In the genomic region with DNA sequence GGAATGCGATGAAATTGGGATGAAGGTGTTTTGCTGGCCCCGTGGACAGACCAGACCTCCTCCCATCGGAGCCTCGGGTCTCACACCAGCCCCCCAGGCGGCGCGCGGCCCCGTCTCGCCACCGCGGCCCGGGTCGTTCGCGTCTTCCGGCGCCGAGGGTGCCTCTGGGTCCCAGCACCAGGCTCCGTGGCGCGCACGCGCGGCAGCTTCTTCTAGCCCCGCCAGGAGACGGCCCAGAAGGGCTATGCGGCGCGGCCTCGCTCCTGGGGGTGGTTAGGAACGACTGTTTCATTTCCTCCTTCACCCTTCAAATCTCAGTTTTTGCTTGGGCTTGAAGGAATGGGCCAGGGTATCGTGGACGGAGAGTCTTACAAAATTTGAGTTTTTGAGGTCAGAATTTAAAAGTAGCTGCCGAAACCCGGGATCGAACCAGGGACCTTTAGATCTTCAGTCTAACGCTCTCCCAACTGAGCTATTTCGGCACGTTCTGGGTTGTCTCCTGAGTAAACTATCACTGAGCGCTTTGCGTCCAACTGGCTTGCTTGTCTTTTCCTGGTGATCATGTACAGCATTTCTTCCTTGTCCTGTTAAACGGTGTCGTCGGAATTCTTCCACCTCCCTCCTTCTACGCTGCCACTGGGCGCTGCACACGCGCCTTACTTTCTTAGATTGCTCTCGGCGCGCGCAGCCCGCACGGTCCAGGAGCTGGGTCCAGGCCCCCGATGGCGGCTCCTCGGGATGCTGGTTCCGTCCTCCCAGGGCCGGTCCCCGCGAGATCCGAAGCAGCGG, we compare ENCODE assay signal across 8 cellular contexts. TPM values are rescaled to one million over a fixed set of nuclear protein-coding genes. Genes with fewer than 3 reads are reported as not detected.
DNase-seq lines count a peak whose midpoint lies in the region; ATAC-seq, FAIRE-seq and TF ChIP-seq lines count a peak whose summit lies in the region.

No MANE protein-coding gene starts in this region.

- no peaks in the 10 kb centered on the region for H3K9me3 Mint-ChIP-seq in central memory CD8-positive, alpha-beta T cell

- no peaks in the 10 kb centered on the region for H3K27me3 ChIP-seq in AG04450 (ENCODE audit: control insufficient read depth, insufficient read depth, low read length)

- peaks cover 24% of the 10 kb centered on the region for H3K4me1 Mint-ChIP-seq in central memory CD8-positive, alpha-beta T cell

- peaks cover 29% of the 10 kb centered on the region for H3K36me3 Mint-ChIP-seq in central memory CD8-positive, alpha-beta T cell (ENCODE audit: insufficient read depth)

- H3K4me3 ChIP-seq in AG04450 (ENCODE audit: low read depth, low read length) = peak overlapping the region; percentile 87

- peak; percentile 96 for FAIRE-seq in islet of Langerhans (lab: Jason Lieb, UNC)

- peak overlapping the region; percentile 97 for H3K27ac ChIP-seq in AG04450 (ENCODE audit: low read depth, low read length)

- CTCF ChIA-PET in AG04450 (lab: Charles Lee) = interaction anchor here (0.6 to 2.6 kb wide), 8 partner anchors 28 to 831 kb away, joined by 3 to 10 read pairs (median 4); no protein-coding TSS in a partner anchor

- DNase-seq in AG04450 (ENCODE audit: low read depth, low spot score) (peak; percentile 92), NCI-H226 (peak; percentile 95)
- DNase-seq in activated CD4-positive, CD25-positive, alpha-beta regulatory T cell (lab: John Stamatoyannopoulos, UW) = peak; percentile 80 to 94 (median 89)
- peak; percentile 91 to 98 for DNase-seq in central memory CD8-positive, alpha-beta T cell (ENCODE audit: low spot score in 2 of 2)
- peak; percentile 85 to 90 for DNase-seq in stimulated activated CD4-positive, alpha-beta T cell treated with anti-CD3 and anti-CD28 coated beads, Interleukin-12 subunit alpha, Interleukin-12 subunit beta, amount 100 ng/mL, for 24 hours (ENCODE audit: low read depth in 2 of 2)

- peak overlapping the region; percentile 98 for H3K27ac Mint-ChIP-seq in central memory CD8-positive, alpha-beta T cell (ENCODE audit: low read depth)

- H3K9me3 ChIP-seq in AG04450 (ENCODE audit: control insufficient read depth, insufficient read depth, low read length) = no peaks in the 10 kb centered on the region

- POLR2A ChIA-PET in AG04450 (lab: Yijun Ruan, JAX) = interaction anchor here (1.2 to 2.2 kb wide), 4 partner anchors 10 to 52 kb away, joined by 3 to 21 read pairs (median 4); a partner anchor contains a TSS

- ATAC-seq in GM18907 (IDR thresholded peaks at IDR 0.05; ENCODE audit: unreplicated experiment) (peak; percentile 94), HG03159 (IDR thresholded peaks at IDR 0.05; ENCODE audit: unreplicated experiment) (peak; percentile 92)
- peak; percentile 93 for ATAC-seq in central memory CD8-positive, alpha-beta T cell (replicated peaks; ENCODE audit: extremely low read depth, poor library complexity, severe bottlenecking)

- no peak for TF ChIP-seq CTCF in AG04450 (IDR thresholded peaks at IDR 0.05; ENCODE audit: low read depth, low read length)

- H3K27me3 Mint-ChIP-seq in central memory CD8-positive, alpha-beta T cell = no peaks in the 10 kb centered on the region

- peak overlapping the region; percentile 84 for H3K4me3 Mint-ChIP-seq in central memory CD8-positive, alpha-beta T cell

RNA-seq across cellular contexts. Expression of a gene that starts 46.5 kb away (rescaled TPM):
- 14.7 and 21.7 TPM in 2 replicates for polyA plus RNA-seq in AG04450 (2011; rRNA removed)
- 8.0 and 8.4 TPM in 2 replicates for polyA minus RNA-seq in AG04450 (2011; rRNA and poly(A)+ RNA removed)

RNA-seq across cellular contexts. Expression of a gene that starts 52.2 kb away (rescaled TPM):
- polyA plus RNA-seq in AG04450 (2011; rRNA removed) = 5.8 and 8.6 TPM in 2 replicates
- polyA minus RNA-seq in AG04450 (2011; rRNA and poly(A)+ RNA removed) = 5.7 and 10.8 TPM in 2 replicates

Comparison
In these comparisons a context has a peak if more than half of its experiments do, and no peak if none do; other contexts are left out.
1. Peak in every context shown above with its lines: DNase-seq, ATAC-seq, H3K4me3 ChIP-seq and H3K27ac ChIP-seq.